ENCODE assay signal across 20 cellular contexts in the genomic region with DNA sequence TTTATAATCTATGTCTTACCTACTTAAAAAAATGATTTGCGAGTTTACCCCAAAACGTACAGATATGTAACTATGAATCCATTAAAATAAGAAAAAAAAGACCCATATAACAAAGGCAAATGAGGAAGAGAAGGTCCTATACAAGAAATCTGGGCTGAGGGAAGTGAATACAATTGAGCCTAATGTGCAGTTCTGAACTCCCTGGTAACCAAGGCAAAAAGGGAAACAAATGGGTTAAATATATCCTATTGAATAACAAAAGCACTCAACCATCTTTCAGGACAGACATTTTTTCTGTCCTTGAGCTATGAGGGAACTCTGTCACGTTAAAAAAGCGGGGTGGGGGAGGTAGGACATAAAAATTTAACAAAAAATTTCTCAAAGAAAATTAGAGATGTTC.
"Had no signal": no experiment of that assay in that cellular context is flagged by ENCODE, and none has a peak within 500 bp of the region (broad histone marks: within the 10 kb centered on the region; RNA-seq: fewer than 3 reads in every experiment).

No MANE protein-coding gene starts in this region.

- H3K4me3 ChIP-seq: cardiac muscle cell, dorsolateral prefrontal cortex, tibial artery had no signal

- H3K4me1 ChIP-seq: foreskin keratinocyte, tibial artery had no signal

- H3K4me3 Mint-ChIP-seq: activated B cell treated with CpG ODN at 0.5 μM for 24 hours; activated CD4-positive, alpha-beta memory T cell treated with anti-CD3 and anti-CD28 coated beads, Interleukin-2, amount 10 ng/mL, durations not matched to agents 7 days and 5 days; activated CD8-positive, alpha-beta memory T cell treated with anti-CD3 and anti-CD28 coated beads, Interleukin-2, amount 10 ng/mL, durations not matched to agents 7 days and 5 days; activated naive CD8-positive, alpha-beta T cell; endodermal cell; mesothelial cell of epicardium; nephron had no signal

- H3K27ac ChIP-seq: dorsolateral prefrontal cortex, epithelial cell of prostate, foreskin keratinocyte, tibial artery had no signal

- DNase-seq: activated B cell treated with CpG ODN at 0.5 μM for 24 hours; activated CD4-positive, alpha-beta memory T cell treated with anti-CD3 and anti-CD28 coated beads, Interleukin-2, amount 10 ng/mL, durations not matched to agents 7 days and 5 days; activated CD4-positive, alpha-beta T cell treated with anti-CD3 and anti-CD28 coated beads for 4 hours; activated CD8-positive, alpha-beta memory T cell treated with anti-CD3 and anti-CD28 coated beads, Interleukin-2, amount 10 ng/mL, durations not matched to agents 7 days and 5 days; amniotic stem cell; dorsolateral prefrontal cortex; endodermal cell; foreskin keratinocyte; glutamatergic neuron; stimulated activated CD4-positive, alpha-beta T cell treated with anti-CD3 and anti-CD28 coated beads, Interleukin-12 subunit alpha, Interleukin-12 subunit beta, amount 100 ng/mL, for 4 hours; stimulated activated CD4-positive, alpha-beta T cell treated with anti-CD3 and anti-CD28 coated beads, Interleukin-1b, Interleukin-23, amount 100 ng/mL, for 48 hours; stimulated activated naive CD4-positive, alpha-beta T cell treated with Interleukin-2 at 50 U/mL for 16 hours; T-helper 9 cell; tibial artery had no signal

- H3K9me3 ChIP-seq: tibial artery had no signal

- H3K27ac Mint-ChIP-seq: activated B cell treated with CpG ODN at 0.5 μM for 24 hours; activated CD4-positive, alpha-beta memory T cell treated with anti-CD3 and anti-CD28 coated beads, Interleukin-2, amount 10 ng/mL, durations not matched to agents 7 days and 5 days; activated naive CD8-positive, alpha-beta T cell; mesothelial cell of epicardium had no signal

- H3K9me3 Mint-ChIP-seq: activated B cell treated with CpG ODN at 0.5 μM for 24 hours; activated CD4-positive, alpha-beta memory T cell treated with anti-CD3 and anti-CD28 coated beads, Interleukin-2, amount 10 ng/mL, durations not matched to agents 7 days and 5 days; endodermal cell; mesothelial cell of epicardium; nephron had no signal

- H3K27me3 ChIP-seq: cardiac muscle cell, foreskin keratinocyte, tibial artery had no signal

- H3K36me3 ChIP-seq: cardiac muscle cell had no signal

- ATAC-seq: foreskin keratinocyte, left lobe of liver had no signal

- H3K36me3 Mint-ChIP-seq: activated naive CD8-positive, alpha-beta T cell had no signal

- H3K27me3 Mint-ChIP-seq: activated B cell treated with CpG ODN at 0.5 μM for 24 hours had no signal
